Comparison of ENCODE assay signal across 20 cellular contexts in the genomic region with DNA sequence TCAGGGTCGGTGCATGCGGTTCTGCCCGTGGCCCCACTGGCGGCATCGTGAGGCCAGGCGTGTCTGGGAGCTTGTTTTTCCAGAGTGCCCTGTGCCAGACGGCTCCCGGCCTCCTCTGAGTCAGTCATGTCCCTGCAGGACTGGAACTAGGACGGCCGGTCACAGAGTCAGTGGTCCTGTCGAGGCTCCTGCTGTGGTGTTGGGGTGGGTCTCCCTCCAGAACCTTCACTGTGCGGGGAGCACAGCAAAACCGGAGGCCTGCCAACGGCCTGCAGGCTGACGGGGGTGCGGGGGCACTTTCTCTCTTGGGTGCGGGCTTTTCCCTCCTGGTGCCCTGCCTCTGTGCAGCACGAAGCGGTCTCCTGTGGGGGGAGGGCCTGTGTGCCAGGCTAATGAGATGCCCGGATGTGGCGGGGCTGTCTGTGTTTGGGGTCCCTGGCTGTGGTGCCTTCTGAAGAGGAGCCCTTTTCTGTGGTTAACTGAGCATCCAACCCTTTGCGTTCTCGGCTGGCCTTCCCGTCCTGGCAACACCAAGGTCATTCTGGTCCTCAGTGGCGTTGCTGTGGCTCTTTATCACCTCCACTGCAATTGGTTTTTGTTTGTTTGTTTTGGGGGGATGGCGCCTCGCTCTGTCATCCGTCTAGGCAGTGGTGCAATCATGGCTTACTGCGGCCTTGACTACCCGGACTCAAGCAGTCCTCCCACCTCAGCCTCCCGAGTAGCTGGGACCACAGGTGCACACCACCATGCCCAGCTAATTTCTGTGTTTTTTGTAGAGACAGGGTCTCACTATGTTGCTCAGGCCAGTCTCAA. TPM values are rescaled to one million over a fixed set of nuclear protein-coding genes. Genes with fewer than 3 reads are reported as not detected.
A peak's percentile ranks its signal among the peaks of the same experiment; 100 is the strongest.
DNase-seq lines count a peak whose midpoint lies in the region; ATAC-seq, FAIRE-seq and TF ChIP-seq lines count a peak whose summit lies in the region.
"Had no signal": no experiment of that assay in that cellular context is flagged by ENCODE, and none has a peak within 500 bp of the region (broad histone marks: within the 10 kb centered on the region; RNA-seq: fewer than 3 reads in every experiment).

No MANE protein-coding gene starts in this region.

- H3K27ac Mint-ChIP-seq in type B pancreatic cell = no peak overlapping the region
- H3K27ac Mint-ChIP-seq: stimulated activated effector memory CD8-positive, alpha-beta T cell treated with anti-CD3 and anti-CD28 coated beads, Interleukin-12 subunit alpha, Interleukin-12 subunit beta, amount 100 ng/mL, for 72 hours had no signal

- no peaks in the 10 kb centered on the region for H3K4me1 ChIP-seq in HUES64 (ENCODE audit: insufficient read depth, low read length)
- peaks cover 65% of the 10 kb centered on the region for H3K4me1 ChIP-seq in body of pancreas
- H3K4me1 ChIP-seq in HepG2 (ENCODE audit: insufficient read depth, low read length) = peaks cover 28% of the 10 kb centered on the region
- peaks cover 0 to 53% (median 39%) of the 10 kb centered on the region in 4 donors for H3K4me1 ChIP-seq in sigmoid colon

- peaks cover 35% of the 10 kb centered on the region; the same call in 1 of the 2 replicates for H4K20me1 ChIP-seq in HepG2 (ENCODE audit: insufficient read depth, low read length)

- no peaks in the 10 kb centered on the region for H3K9me3 Mint-ChIP-seq in type B pancreatic cell
- H3K9me3 Mint-ChIP-seq: stimulated activated effector memory CD8-positive, alpha-beta T cell treated with anti-CD3 and anti-CD28 coated beads, Interleukin-12 subunit alpha, Interleukin-12 subunit beta, amount 100 ng/mL, for 72 hours had no signal

- intact Hi-C loops in body of pancreas (cut with DNase I) = no loop called here
- intact Hi-C loops in HepG2 (cut with micrococcal nuclease; ENCODE audit: unreplicated experiment) = no loop called here
- intact Hi-C loops in sigmoid colon (cut with DNase I) = no loop called here

- TF ChIP-seq POLR2A in body of pancreas (IDR thresholded peaks at IDR 0.05) = no peak
- no peak for TF ChIP-seq POLR2A in HepG2 (IDR thresholded peaks at IDR 0.05; ENCODE audit: insufficient read depth in 1 of 2, low read depth in 2 of 2, low read length in 2 of 2)
- TF ChIP-seq POLR2A in sigmoid colon (IDR thresholded peaks at IDR 0.05) = no peak

- no TSS peak for BruUV-seq in HepG2 (replicated peaks; lab: Mats Ljungman, UMichigan)

- peak; percentile 36 for ATAC-seq in body of pancreas
- ATAC-seq in HepG2 = no peak; the same call in 2 of the 3 replicates
- ATAC-seq in HG02885 (IDR thresholded peaks at IDR 0.05; ENCODE audit: poor library complexity, unreplicated experiment) = no peak
- no peak for ATAC-seq in GM18498 (IDR thresholded peaks at IDR 0.05; ENCODE audit: unreplicated experiment)
- ATAC-seq: stimulated activated effector memory CD8-positive, alpha-beta T cell treated with anti-CD3 and anti-CD28 coated beads, Interleukin-12 subunit alpha, Interleukin-12 subunit beta, amount 100 ng/mL, for 72 hours had no signal

- H3K27me3 ChIP-seq in HUES64 (ENCODE audit: insufficient read depth, low read length) = no peaks in the 10 kb centered on the region
- H3K27me3 ChIP-seq in body of pancreas = no peaks in the 10 kb centered on the region
- no peaks in the 10 kb centered on the region for H3K27me3 ChIP-seq in HepG2 (ENCODE audit: control insufficient read depth in 1 of 2, insufficient read depth in 2 of 2, low read length in 2 of 2)
- H3K27me3 ChIP-seq in sigmoid colon = no peaks in the 10 kb centered on the region
- H3K27me3 ChIP-seq: heart right ventricle had no signal

- no peak overlapping the region for H3K4me3 Mint-ChIP-seq in type B pancreatic cell
- H3K4me3 Mint-ChIP-seq: stimulated activated effector memory CD8-positive, alpha-beta T cell treated with anti-CD3 and anti-CD28 coated beads, Interleukin-12 subunit alpha, Interleukin-12 subunit beta, amount 100 ng/mL, for 72 hours had no signal

- H3K4me3 ChIP-seq in HUES64 (ENCODE audit: low read length) (no peak overlapping the region), body of pancreas (no peak overlapping the region), HepG2 (replicated peaks in 1 of 3; ENCODE audit: insufficient read depth in 1 of 3, low read depth in 2 of 3, low read length in 3 of 3) (no peak overlapping the region), sigmoid colon (no peak overlapping the region)
- H3K4me3 ChIP-seq: heart right ventricle had no signal

- H3K36me3 Mint-ChIP-seq in type B pancreatic cell = peaks cover 5% of the 10 kb centered on the region

- H3K36me3 ChIP-seq in HUES64 (ENCODE audit: insufficient read depth, low read length) = peaks cover 37% of the 10 kb centered on the region
- H3K36me3 ChIP-seq in body of pancreas (replicated peaks in 1 of 2; ENCODE audit: insufficient read depth in 1 of 2, low read depth in 2 of 2) = peaks cover 0 to 7% of the 10 kb centered on the region in 2 donors
- H3K36me3 ChIP-seq in HepG2 (replicated peaks in 1 of 2; ENCODE audit: control insufficient read depth in 1 of 2, insufficient read depth in 2 of 2, low read length in 2 of 2) = peaks cover 30 to 42% of the 10 kb centered on the region in 2 experiments; a peak in 4 of 5 replicates
- H3K36me3 ChIP-seq in sigmoid colon = peaks cover 25 to 37% (median 29%) of the 10 kb centered on the region in 4 donors

- H3K79me2 ChIP-seq in HepG2 (ENCODE audit: insufficient read depth, low read length) = peaks cover 91% of the 10 kb centered on the region

- H3K27me3 Mint-ChIP-seq in type B pancreatic cell = no peaks in the 10 kb centered on the region

- no peak for FAIRE-seq in HepG2 (lab: Jason Lieb, UNC)
- FAIRE-seq: GM18507, islet of Langerhans had no signal

- in situ Hi-C loops in HepG2 (cut with HindIII; ENCODE audit: extremely low pct_ligation_motif_present, low pct_unique_long_range_greater_than_20kb) = no loop called here

- H3K27ac ChIP-seq in HUES64 (ENCODE audit: low read depth, low read length) (no peak overlapping the region), body of pancreas (peak overlapping the region in 3 of 4 donors; percentile 17 to 51 (median 26)), HepG2 (ENCODE audit: extremely low read length, insufficient read depth, low read length) (no peak overlapping the region), sigmoid colon (peak overlapping the region in 1 of 4 donors; percentile 36)

- no peak overlapping the region for H3K4me2 ChIP-seq in HepG2 (ENCODE audit: low read depth, low read length)

- POLR2A ChIA-PET in HepG2 (lab: Yijun Ruan, JAX) = no interaction called here

- no peak overlapping the region for H2AFZ ChIP-seq in HepG2 (ENCODE audit: low read length)

- no peak for TF ChIP-seq RAD21 in HepG2 (CRISPR knock-in tag; IDR thresholded peaks at IDR 0.05)

- 96% methylated on average over 31 of the region's 31 CpGs for WGBS in HUES64
- whole genome bisulfite sequencing in body of pancreas, 2 donors = 46 to 76% methylated on average over 6 to 30 of the region's 31 CpGs
- 86% methylated on average over 16 of the region's 31 CpGs for WGBS in HepG2 (ENCODE audit: low lambda C conversion rate)
- WGBS in sigmoid colon, 2 donors = 87 to 92% methylated on average over 31 of the region's 31 CpGs

- H3K9ac ChIP-seq in HUES64 (ENCODE audit: low read depth, low read length) (peak overlapping the region; percentile 5; the same call in 1 of the 2 replicates), HepG2 (ENCODE audit: insufficient read depth, low read depth, low read length) (no peak overlapping the region)

- H3K4me1 Mint-ChIP-seq in type B pancreatic cell (ENCODE audit: unreplicated experiment) = peaks cover 12% of the 10 kb centered on the region

- TF ChIP-seq CTCF in body of pancreas (IDR thresholded peaks at IDR 0.05) (no peak), HepG2 (CRISPR knock-in tag; IDR thresholded peaks at IDR 0.05) (no peak), sigmoid colon (IDR thresholded peaks at IDR 0.05) (no peak), type B pancreatic cell (conservative IDR thresholded peaks at IDR 0.05) (no peak)

- no peaks in the 10 kb centered on the region for H3K9me3 ChIP-seq in HUES64 (ENCODE audit: insufficient read depth, low read depth, low read length)
- H3K9me3 ChIP-seq in body of pancreas = no peaks in the 10 kb centered on the region
- no peaks in the 10 kb centered on the region for H3K9me3 ChIP-seq in HepG2 (ENCODE audit: low read length)
- no peaks in the 10 kb centered on the region for H3K9me3 ChIP-seq in sigmoid colon
- H3K9me3 ChIP-seq: heart right ventricle had no signal

- CTCF ChIA-PET in HepG2 (lab: Yijun Ruan, JAX; ENCODE audit: low intra/inter-chr PET ratio, low total read pairs) = no interaction called here

- TF ChIP-seq EP300 in HepG2 (IDR thresholded peaks at IDR 0.05; ENCODE audit: low read depth in 2 of 2, low read length in 2 of 2) (no peak), HepG2 (CRISPR knock-in tag; IDR thresholded peaks at IDR 0.05; ENCODE audit: borderline replicate concordance) (no peak), sigmoid colon (IDR thresholded peaks at IDR 0.05) (no peak)

- DNase-seq in body of pancreas (peak in 3 of 4 donors; percentile 56 to 73 (median 70)), HepG2 (ENCODE audit: low spot score) (no peak), sigmoid colon (peak; percentile 61), NCI-H1092 treated with DMSO at 0.1 percent for 48 hours (lab: John Stamatoyannopoulos, UW) (no peak), type B pancreatic cell (ENCODE audit: extremely low spot score, unreplicated experiment) (no peak)
- DNase-seq: activated gamma-delta T cell, amniotic stem cell, GOT3, NCI-H1105 treated with DMSO at 0.1 percent for 48 hours, NCI-H2107, NCI-H526, retina, SHP77 had no signal

RNA-seq across cellular contexts. Expression of gene GET4, which starts 8.0 kb away (rescaled TPM):
- 46.5 TPM for polyA plus RNA-seq in HUES64 (2013, experiment 1 of 2)
- 44.1 TPM for polyA plus RNA-seq in HUES64 (2013, experiment 2 of 2)
- total RNA-seq in body of pancreas (10 to 100 TPM; 34.8 to 42.2 TPM), HepG2 (2016; rRNA removed; fragmentation: Illumina TruSeq; extraction: Trizol) (28.2 and 31.6 TPM in 2 replicates), sigmoid colon (10 to 100 TPM; 20.3 to 32.4 (median 25.4) TPM), type B pancreatic cell (ENCODE audit: low replicate concordance) (46.3 and 50.0 TPM in 2 replicates)
- total RNA-seq in HepG2 (2016; cell fraction: cytosol; rRNA removed; fragmentation: Illumina TruSeq; extraction: Trizol; ENCODE audit: low read depth) = 7.8 and 8.0 TPM in 2 replicates
- total RNA-seq in HepG2 (2016; cell fraction: insoluble cytoplasmic fraction; rRNA removed; fragmentation: Illumina TruSeq; extraction: Trizol) = 27.8 and 31.5 TPM in 2 replicates
- total RNA-seq in HepG2 (2016; cell fraction: membrane; rRNA removed; fragmentation: Illumina TruSeq; extraction: Trizol) = 18.9 and 22.1 TPM in 2 replicates
- 26.6 and 28.2 TPM in 2 replicates for total RNA-seq in HepG2 (2016; cell fraction: nucleus; rRNA removed; fragmentation: Illumina TruSeq; extraction: Trizol)
- polyA plus RNA-seq in HepG2 (2011; rRNA removed) (35.2 and 44.4 TPM in 2 replicates), sigmoid colon (10 to 100 TPM; 25.8 to 51.4 (median 31.2) TPM)
- 32.6 and 49.3 TPM in 2 replicates for polyA plus RNA-seq in HepG2 (2011; cell fraction: cytosol; rRNA removed)
- polyA plus RNA-seq in HepG2 (2011; cell fraction: nucleus; rRNA removed) = 186 and 201 TPM in 2 replicates
- polyA plus RNA-seq in HepG2 (2012) = 33.0 and 39.4 TPM in 2 replicates
- 13.8 and 16.4 TPM in 2 replicates for polyA plus RNA-seq in HepG2 (2016; cell fraction: cytosol; fragmentation: Illumina TruSeq; extraction: Trizol; ENCODE audit: low read depth)
- polyA plus RNA-seq in HepG2 (2016; cell fraction: insoluble cytoplasmic fraction; fragmentation: Illumina TruSeq; extraction: Trizol; ENCODE audit: low read depth) = 49.1 and 51.2 TPM in 2 replicates
- 21.9 and 26.3 TPM in 2 replicates for polyA plus RNA-seq in HepG2 (2016; cell fraction: membrane; fragmentation: Illumina TruSeq; extraction: Trizol; ENCODE audit: low read depth)
- polyA plus RNA-seq in HepG2 (2016; cell fraction: nucleus; fragmentation: Illumina TruSeq; extraction: Trizol; ENCODE audit: insufficient read depth, low read depth) = 111 and 112 TPM in 2 replicates
- polyA minus RNA-seq in HepG2 (2011; rRNA and poly(A)+ RNA removed; ENCODE audit: low replicate concordance) = 16.3 and 17.4 TPM in 2 replicates
- 9.7 and 12.6 TPM in 2 replicates for polyA minus RNA-seq in HepG2 (2011; cell fraction: cytosol; rRNA and poly(A)+ RNA removed)
- polyA minus RNA-seq in HepG2 (2011; cell fraction: nucleus; rRNA and poly(A)+ RNA removed) = 19.2 and 26.4 TPM in 2 replicates

RNA-seq across cellular contexts. Expression of gene SUN1, which starts 52.1 kb away (rescaled TPM):
- 52.1 TPM for polyA plus RNA-seq in HUES64 (2013, experiment 1 of 2)
- polyA plus RNA-seq in HUES64 (2013, experiment 2 of 2) = 54.1 TPM
- 100 to 1,000 TPM in 1 of 2 donors, 10 to 100 TPM in 1; 75.8 to 122 TPM for total RNA-seq in body of pancreas
- total RNA-seq in HepG2 (2016; rRNA removed; fragmentation: Illumina TruSeq; extraction: Trizol) = 23.2 and 47.0 TPM in 2 replicates
- 20.5 and 20.8 TPM in 2 replicates for total RNA-seq in HepG2 (2016; cell fraction: cytosol; rRNA removed; fragmentation: Illumina TruSeq; extraction: Trizol; ENCODE audit: low read depth)
- total RNA-seq in HepG2 (2016; cell fraction: insoluble cytoplasmic fraction; rRNA removed; fragmentation: Illumina TruSeq; extraction: Trizol) = 23.7 and 48.5 TPM in 2 replicates
- total RNA-seq in HepG2 (2016; cell fraction: membrane; rRNA removed; fragmentation: Illumina TruSeq; extraction: Trizol) = 17.9 and 19.0 TPM in 2 replicates
- total RNA-seq in HepG2 (2016; cell fraction: nucleus; rRNA removed; fragmentation: Illumina TruSeq; extraction: Trizol) = 73.3 and 80.7 TPM in 2 replicates
- polyA plus RNA-seq in HepG2 (2011; rRNA removed) = 126 and 140 TPM in 2 replicates
- polyA plus RNA-seq in HepG2 (2011; cell fraction: cytosol; rRNA removed) = 172 and 209 TPM in 2 replicates
- 652 and 741 TPM in 2 replicates for polyA plus RNA-seq in HepG2 (2011; cell fraction: nucleus; rRNA removed)
- polyA plus RNA-seq in HepG2 (2012) = 71.5 and 75.9 TPM in 2 replicates
- polyA plus RNA-seq in HepG2 (2016; cell fraction: cytosol; fragmentation: Illumina TruSeq; extraction: Trizol; ENCODE audit: low read depth) = 8.3 and 11.8 TPM in 2 replicates
- polyA plus RNA-seq in HepG2 (2016; cell fraction: insoluble cytoplasmic fraction; fragmentation: Illumina TruSeq; extraction: Trizol; ENCODE audit: low read depth) = 18.4 and 20.2 TPM in 2 replicates
- 7.5 and 9.3 TPM in 2 replicates for polyA plus RNA-seq in HepG2 (2016; cell fraction: membrane; fragmentation: Illumina TruSeq; extraction: Trizol; ENCODE audit: low read depth)
- polyA plus RNA-seq in HepG2 (2016; cell fraction: nucleus; fragmentation: Illumina TruSeq; extraction: Trizol; ENCODE audit: insufficient read depth, low read depth) = 160 and 177 TPM in 2 replicates
- polyA minus RNA-seq in HepG2 (2011; rRNA and poly(A)+ RNA removed; ENCODE audit: low replicate concordance) = 212 and 267 TPM in 2 replicates
- polyA minus RNA-seq in HepG2 (2011; cell fraction: cytosol; rRNA and poly(A)+ RNA removed) = 55.5 and 58.0 TPM in 2 replicates
- 208 and 210 TPM in 2 replicates for polyA minus RNA-seq in HepG2 (2011; cell fraction: nucleus; rRNA and poly(A)+ RNA removed)
- 100 to 1,000 TPM; 108 to 130 (median 119) TPM for total RNA-seq in sigmoid colon
- 10 to 100 TPM; 23.4 to 71.0 (median 30.1) TPM for polyA plus RNA-seq in sigmoid colon
- total RNA-seq in type B pancreatic cell (ENCODE audit: low replicate concordance) = 121 and 146 TPM in 2 replicates

Comparison
In these comparisons a context has a peak if more than half of its experiments do, and no peak if none do; other contexts are left out.
1. H3K27ac ChIP-seq: peak in body of pancreas (3 of 4); none in HUES64 (single experiment) and HepG2 (single experiment).
2. DNase-seq: peak in body of pancreas (3 of 4) and sigmoid colon (single experiment); none in HepG2 (single experiment), NCI-H1092 treated with DMSO at 0.1 percent for 48 hours (single experiment) and type B pancreatic cell (single experiment).